In genomic region chr13:94707400-94708021, GRCh38 we compare ENCODE assay signal across 12 cellular contexts. TPM values are rescaled to one million over a fixed set of nuclear protein-coding genes. Genes with fewer than 3 reads are reported as not detected.
DNase-seq lines count a peak whose midpoint lies in the region; ATAC-seq lines count a peak whose summit lies in the region.
"Had no signal": no experiment of that assay in that cellular context is flagged by ENCODE, and none has a peak within 500 bp of the region (broad histone marks: within the 10 kb centered on the region; RNA-seq: fewer than 3 reads in every experiment).

No MANE protein-coding gene starts in this region.

- peaks cover 5% of the 10 kb centered on the region for H3K36me3 Mint-ChIP-seq in activated naive CD4-positive, alpha-beta T cell treated with anti-CD3 and anti-CD28 coated beads for 36 hours (ENCODE audit: low read depth)
- H3K36me3 Mint-ChIP-seq in T-helper 17 cell (ENCODE audit: low read depth): peaks cover 5% of the 10 kb centered on the region

- no peaks in the 10 kb centered on the region for H3K9me3 ChIP-seq in T-helper 17 cell (ENCODE audit: control insufficient read depth, low read length, poor library complexity, severe bottlenecking)

- H3K27ac Mint-ChIP-seq in activated naive CD4-positive, alpha-beta T cell treated with anti-CD3 and anti-CD28 coated beads for 36 hours: no peak overlapping the region
- H3K27ac Mint-ChIP-seq in T-helper 17 cell: no peak overlapping the region
- H3K27ac Mint-ChIP-seq: CD4-positive, alpha-beta T cell had no signal

- peaks cover 31% of the 10 kb centered on the region for H3K4me1 Mint-ChIP-seq in activated naive CD4-positive, alpha-beta T cell treated with anti-CD3 and anti-CD28 coated beads for 36 hours (ENCODE audit: low read depth)
- peaks cover 12% of the 10 kb centered on the region for H3K4me1 Mint-ChIP-seq in T-helper 17 cell

- peaks cover 79% of the 10 kb centered on the region for H3K27me3 Mint-ChIP-seq in activated naive CD4-positive, alpha-beta T cell treated with anti-CD3 and anti-CD28 coated beads for 36 hours (ENCODE audit: low read depth)
- peaks cover 77% of the 10 kb centered on the region for H3K27me3 Mint-ChIP-seq in T-helper 17 cell

- DNase-seq in activated naive CD4-positive, alpha-beta T cell treated with anti-CD3 and anti-CD28 coated beads for 36 hours: no peak
- DNase-seq in activated naive CD4-positive, alpha-beta T cell treated with Interleukin-2 at 50 U/mL for 16 hours: no peak
- DNase-seq in T-helper 17 cell (no peak), substantia nigra (lab: John Stamatoyannopoulos, UW) (peak in 23 of 49 donors; percentile 8 to 66 (median 31))
- DNase-seq in activated effector memory CD4-positive, alpha-beta T cell treated with anti-CD3 and anti-CD28 coated beads, Interleukin-2, amount 50 U/mL, for 16 hours: no peak
- DNase-seq in stimulated activated naive CD4-positive, alpha-beta T cell (lab: John Stamatoyannopoulos, UW): no peak
- DNase-seq: CD4-positive, alpha-beta T cell; naive B cell had no signal

- H3K4me3 ChIP-seq in iPS-11a (ENCODE audit: low read depth, low read length): peak overlapping the region; percentile 44

- peak overlapping the region; percentile 49 for H3K4me3 Mint-ChIP-seq in activated naive CD4-positive, alpha-beta T cell treated with anti-CD3 and anti-CD28 coated beads for 36 hours
- peak overlapping the region; percentile 7 for H3K4me3 Mint-ChIP-seq in T-helper 17 cell
- H3K4me3 Mint-ChIP-seq: CD4-positive, alpha-beta T cell had no signal

- intact Hi-C loops in activated naive CD4-positive, alpha-beta T cell treated with anti-CD3 and anti-CD28 coated beads for 36 hours (cut with micrococcal nuclease): loop anchor here (5.0 kb wide), 1 partner anchor 480 kb away; no protein-coding TSS in a partner anchor

- peak overlapping the region; percentile 77 for H3K27ac ChIP-seq in substantia nigra (ENCODE audit: low read depth, low read length, poor library complexity, severe bottlenecking)
- H3K27ac ChIP-seq: HL-60 had no signal

- CTCF ChIA-PET in activated naive CD4-positive, alpha-beta T cell treated with anti-CD3 and anti-CD28 coated beads for 36 hours (lab: Charles Lee): interaction anchor here (1.0 to 1.2 kb wide), 2 partner anchors 33 to 87 kb away, joined by 3 to 4 read pairs; no protein-coding TSS in a partner anchor

- H3K9me3 Mint-ChIP-seq in activated naive CD4-positive, alpha-beta T cell treated with anti-CD3 and anti-CD28 coated beads for 36 hours: no peaks in the 10 kb centered on the region

- no peak for ATAC-seq in T-helper 17 cell
- ATAC-seq in GM18873 (IDR thresholded peaks at IDR 0.05; ENCODE audit: low FRiP score, unreplicated experiment): no peak

RNA-seq across cellular contexts. Expression of gene SOX21, which starts 4.8 kb away (rescaled TPM):
- not detected for total RNA-seq in activated naive CD4-positive, alpha-beta T cell treated with anti-CD3 and anti-CD28 coated beads for 36 hours
- total RNA-seq in T-helper 17 cell: not detected
- total RNA-seq: CD4-positive, alpha-beta T cell; fibroblast of lung had no signal
